ENCODE assay signal across 14 cellular contexts in genomic region chr12:106776897-106777296, GRCh38. TPM values are rescaled to one million over a fixed set of nuclear protein-coding genes. Genes with fewer than 3 reads are reported as not detected.
A peak's percentile ranks its signal among the peaks of the same experiment; 100 is the strongest.
DNase-seq lines count a peak whose midpoint lies in the region; ATAC-seq and TF ChIP-seq lines count a peak whose summit lies in the region.
"Had no signal": no experiment of that assay in that cellular context is flagged by ENCODE, and none has a peak within 500 bp of the region (broad histone marks: within the 10 kb centered on the region; RNA-seq: fewer than 3 reads in every experiment).

No MANE protein-coding gene starts in this region.

- no peaks in the 10 kb centered on the region; the same call in 1 of the 2 replicates for H3K36me3 Mint-ChIP-seq in WTC11
- H3K36me3 Mint-ChIP-seq in brain = peaks cover 43% of the 10 kb centered on the region
- H3K36me3 Mint-ChIP-seq in osteocyte (ENCODE audit: unreplicated experiment) = peaks cover 1% of the 10 kb centered on the region
- H3K36me3 Mint-ChIP-seq in activated T-cell treated with anti-CD3 and anti-CD28 coated beads, Interleukin-2, amount 50 U/mL, for 24 hours (ENCODE audit: low read depth) = peaks cover 37% of the 10 kb centered on the region

- CTCF ChIA-PET in WTC11 (lab: Charles Lee) = no interaction called here

- H3K9me3 Mint-ChIP-seq in WTC11 (no peaks in the 10 kb centered on the region), brain (peaks cover 0 to 5% (median 0%) of the 10 kb centered on the region in 5 experiments), osteocyte (ENCODE audit: unreplicated experiment) (no peaks in the 10 kb centered on the region)
- no peaks in the 10 kb centered on the region for H3K9me3 Mint-ChIP-seq in activated T-cell treated with anti-CD3 and anti-CD28 coated beads, Interleukin-2, amount 50 U/mL, for 24 hours
- H3K9me3 Mint-ChIP-seq: CD8-positive, alpha-beta T cell; H9 had no signal

- H3K4me1 ChIP-seq in DND-41 (ENCODE audit: insufficient read depth, low read length) = peaks cover 37% of the 10 kb centered on the region

- H3K79me2 ChIP-seq in DND-41 (ENCODE audit: insufficient read depth, low read length) = peaks cover 75% of the 10 kb centered on the region

- H3K4me3 Mint-ChIP-seq in WTC11 (peak overlapping the region; percentile 91), brain (peak overlapping the region in 3 of 5 experiments; percentile 7 to 90 (median 13)), osteocyte (ENCODE audit: unreplicated experiment) (peak overlapping the region; percentile 50)
- no peak overlapping the region for H3K4me3 Mint-ChIP-seq in activated T-cell treated with anti-CD3 and anti-CD28 coated beads, Interleukin-2, amount 50 U/mL, for 24 hours
- H3K4me3 Mint-ChIP-seq: CD14-positive monocyte had no signal

- no peak overlapping the region for H3K27ac Mint-ChIP-seq in WTC11
- no peak overlapping the region for H3K27ac Mint-ChIP-seq in brain
- H3K27ac Mint-ChIP-seq in osteocyte (ENCODE audit: unreplicated experiment) = no peak overlapping the region
- no peak overlapping the region for H3K27ac Mint-ChIP-seq in activated T-cell treated with anti-CD3 and anti-CD28 coated beads, Interleukin-2, amount 50 U/mL, for 24 hours
- H3K27ac Mint-ChIP-seq: CD8-positive, alpha-beta T cell; H9 had no signal

- no peaks in the 10 kb centered on the region for H3K9me3 ChIP-seq in DND-41 (ENCODE audit: insufficient read depth, low read length, severe bottlenecking)

- H4K20me1 ChIP-seq in DND-41 (ENCODE audit: insufficient read depth, low read length) = peaks cover 10% of the 10 kb centered on the region

- POLR2A ChIA-PET in WTC11 (lab: Charles Lee) = no interaction called here

- no peak for ATAC-seq in DND-41 (ENCODE audit: insufficient read depth, low read depth)
- no peak for ATAC-seq in WTC11
- ATAC-seq: CD8-positive, alpha-beta T cell had no signal

- H3K27ac ChIP-seq in DND-41 (ENCODE audit: low read length) = no peak overlapping the region
- H3K27ac ChIP-seq: BLaER1 had no signal

- H3K4me1 Mint-ChIP-seq in WTC11 (peaks cover 64% of the 10 kb centered on the region), brain (peaks cover 63% of the 10 kb centered on the region), osteocyte (ENCODE audit: unreplicated experiment) (peaks cover 34% of the 10 kb centered on the region)
- peaks cover 52% of the 10 kb centered on the region for H3K4me1 Mint-ChIP-seq in activated T-cell treated with anti-CD3 and anti-CD28 coated beads, Interleukin-2, amount 50 U/mL, for 24 hours (ENCODE audit: low read depth)

- no peak overlapping the region for H3K9ac ChIP-seq in DND-41 (ENCODE audit: low read depth, low read length)
- H3K9ac ChIP-seq: BLaER1 had no signal

- DNase-seq in DND-41 (no peak), WTC11 (ENCODE audit: low spot score) (no peak), osteocyte (ENCODE audit: extremely low spot score, unreplicated experiment) (no peak), EL (no peak), NCI-H1694 (lab: John Stamatoyannopoulos, UW) (no peak)
- no peak for DNase-seq in activated T-cell treated with anti-CD3 and anti-CD28 coated beads, Interleukin-2, amount 50 U/mL, for 24 hours
- DNase-seq: Calu3; CD8-positive, alpha-beta T cell; GDM1; H9; KG1 had no signal

- no peaks in the 10 kb centered on the region for H3K27me3 ChIP-seq in DND-41 (ENCODE audit: insufficient read depth, low read length, poor library complexity)
- H3K27me3 ChIP-seq: BLaER1 had no signal

- TF ChIP-seq CTCF in DND-41 (IDR thresholded peaks at IDR 0.05; ENCODE audit: borderline replicate concordance, extremely low read depth, low read length, poor library complexity, severe bottlenecking) (no peak), WTC11 (IDR thresholded peaks at IDR 0.05) (no peak), brain (conservative IDR thresholded peaks at IDR 0.05) (no peak), osteocyte (IDR thresholded peaks at IDR 0.05) (no peak)

- peak overlapping the region; percentile 76; the same call in 1 of the 2 replicates for H3K4me2 ChIP-seq in DND-41 (ENCODE audit: insufficient read depth, low read length)

- H3K4me3 ChIP-seq in DND-41 (ENCODE audit: low read depth in 1 of 2, low read length in 2 of 2) = peak overlapping the region in 1 of 2 experiments; percentile 17; a peak in 2 of 4 replicates
- H3K4me3 ChIP-seq: BLaER1 had no signal

- H2AFZ ChIP-seq in DND-41 (ENCODE audit: low read depth, low read length) = no peak overlapping the region

- no peaks in the 10 kb centered on the region for H3K27me3 Mint-ChIP-seq in WTC11 (ENCODE audit: low read depth)
- peaks cover 4% of the 10 kb centered on the region for H3K27me3 Mint-ChIP-seq in brain
- H3K27me3 Mint-ChIP-seq in osteocyte (ENCODE audit: unreplicated experiment) = no peaks in the 10 kb centered on the region
- H3K27me3 Mint-ChIP-seq in activated T-cell treated with anti-CD3 and anti-CD28 coated beads, Interleukin-2, amount 50 U/mL, for 24 hours = no peaks in the 10 kb centered on the region

- peaks cover 8% of the 10 kb centered on the region; the same call in 1 of the 2 replicates for H3K36me3 ChIP-seq in DND-41 (ENCODE audit: insufficient read depth, low read length)

TF ChIP-seq in WTC11, 78 proteins besides CTCF, POLR2A, EP300 and RAD21:
- TF ChIP-seq, protein P1, sequence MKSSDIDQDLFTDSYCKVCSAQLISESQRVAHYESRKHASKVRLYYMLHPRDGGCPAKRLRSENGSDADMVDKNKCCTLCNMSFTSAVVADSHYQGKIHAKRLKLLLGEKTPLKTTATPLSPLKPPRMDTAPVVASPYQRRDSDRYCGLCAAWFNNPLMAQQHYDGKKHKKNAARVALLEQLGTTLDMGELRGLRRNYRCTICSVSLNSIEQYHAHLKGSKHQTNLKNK (CRISPR knock-in tag; IDR thresholded peaks at IDR 0.05) = no peak
- no peak for TF ChIP-seq SOX15 (CRISPR knock-in tag; IDR thresholded peaks at IDR 0.05)
- TF ChIP-seq RELA (CRISPR knock-in tag; IDR thresholded peaks at IDR 0.05; ENCODE audit: borderline replicate concordance) = no peak
- peak; percentile 80; the same call in 1 of the 2 replicates for TF ChIP-seq ZNF121 (CRISPR knock-in tag; IDR thresholded peaks at IDR 0.05)
- TF ChIP-seq, protein P2, sequence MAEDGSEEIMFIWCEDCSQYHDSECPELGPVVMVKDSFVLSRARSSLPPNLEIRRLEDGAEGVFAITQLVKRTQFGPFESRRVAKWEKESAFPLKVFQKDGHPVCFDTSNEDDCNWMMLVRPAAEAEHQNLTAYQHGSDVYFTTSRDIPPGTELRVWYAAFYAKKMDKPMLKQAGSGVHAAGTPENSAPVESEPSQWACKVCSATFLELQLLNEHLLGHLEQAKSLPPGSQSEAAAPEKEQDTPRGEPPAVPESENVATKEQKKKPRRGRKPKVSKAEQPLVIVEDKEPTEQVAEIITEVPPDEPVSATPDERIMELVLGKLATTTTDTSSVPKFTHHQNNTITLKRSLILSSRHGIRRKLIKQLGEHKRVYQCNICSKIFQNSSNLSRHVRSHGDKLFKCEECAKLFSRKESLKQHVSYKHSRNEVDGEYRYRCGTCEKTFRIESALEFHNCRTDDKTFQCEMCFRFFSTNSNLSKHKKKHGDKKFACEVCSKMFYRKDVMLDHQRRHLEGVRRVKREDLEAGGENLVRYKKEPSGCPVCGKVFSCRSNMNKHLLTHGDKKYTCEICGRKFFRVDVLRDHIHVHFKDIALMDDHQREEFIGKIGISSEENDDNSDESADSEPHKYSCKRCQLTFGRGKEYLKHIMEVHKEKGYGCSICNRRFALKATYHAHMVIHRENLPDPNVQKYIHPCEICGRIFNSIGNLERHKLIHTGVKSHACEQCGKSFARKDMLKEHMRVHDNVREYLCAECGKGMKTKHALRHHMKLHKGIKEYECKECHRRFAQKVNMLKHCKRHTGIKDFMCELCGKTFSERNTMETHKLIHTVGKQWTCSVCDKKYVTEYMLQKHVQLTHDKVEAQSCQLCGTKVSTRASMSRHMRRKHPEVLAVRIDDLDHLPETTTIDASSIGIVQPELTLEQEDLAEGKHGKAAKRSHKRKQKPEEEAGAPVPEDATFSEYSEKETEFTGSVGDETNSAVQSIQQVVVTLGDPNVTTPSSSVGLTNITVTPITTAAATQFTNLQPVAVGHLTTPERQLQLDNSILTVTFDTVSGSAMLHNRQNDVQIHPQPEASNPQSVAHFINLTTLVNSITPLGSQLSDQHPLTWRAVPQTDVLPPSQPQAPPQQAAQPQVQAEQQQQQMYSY (CRISPR knock-in tag; IDR thresholded peaks at IDR 0.05) = no peak
- no peak for TF ChIP-seq TP53 (CRISPR knock-in tag; IDR thresholded peaks at IDR 0.05)

RNA-seq across cellular contexts. Expression of gene RIC8B, which starts 2.4 kb away (rescaled TPM):
- total RNA-seq in WTC11 (2021) = 14.5 to 20.2 TPM (median 17.3 TPM) in 3 replicates
- polyA plus RNA-seq in brain (ENCODE audit: insufficient read depth, low read depth, low replicate concordance) = 13.3 TPM
- total RNA-seq in osteocyte = 15.0 and 17.0 TPM in 2 replicates
